ENCODE assay signal across 34 cellular contexts in genomic region chr1:57782357-57782756, GRCh38.
"Had no signal": no experiment of that assay in that cellular context is flagged by ENCODE, and none has a peak within 500 bp of the region (broad histone marks: within the 10 kb centered on the region; RNA-seq: fewer than 3 reads in every experiment).

No MANE protein-coding gene starts in this region.

- FAIRE-seq: astrocyte, bronchial epithelial cell had no signal

- H3K4me1 Mint-ChIP-seq: activated B cell treated with CpG ODN at 0.5 μM for 24 hours; activated CD8-positive, alpha-beta memory T cell treated with anti-CD3 and anti-CD28 coated beads, Interleukin-2, amount 10 ng/mL, durations not matched to agents 7 days and 5 days; activated naive CD4-positive, alpha-beta T cell treated with anti-CD3 and anti-CD28 coated beads, Interleukin-2, amount 50 U/mL, for 24 hours; activated naive CD8-positive, alpha-beta T cell treated with anti-CD3 and anti-CD28 coated beads, Interleukin-2, amount 10 ng/mL, durations not matched to agents 7 days and 5 days; central memory CD8-positive, alpha-beta T cell; endodermal cell; T-helper 17 cell had no signal

- H3K27me3 ChIP-seq: brain microvascular endothelial cell, foreskin keratinocyte, gastroesophageal sphincter had no signal

- H3K9me3 ChIP-seq: gastroesophageal sphincter, heart right ventricle had no signal

- H3K4me1 ChIP-seq: foreskin keratinocyte, gastroesophageal sphincter, heart right ventricle had no signal

- DNase-seq: activated B cell treated with CpG ODN at 0.5 μM for 24 hours; activated CD4-positive, alpha-beta T cell treated with anti-CD3 and anti-CD28 coated beads for 48 hours; activated CD4-positive, alpha-beta T cell treated with anti-CD3 and anti-CD28 coated beads, Interleukin-2, amount 50 U/mL, for 1 hour; activated CD4-positive, alpha-beta T cell treated with anti-CD3 and anti-CD28 coated beads, Interleukin-2, amount 50 U/mL, for 48 hours; activated CD8-positive, alpha-beta memory T cell treated with anti-CD3 and anti-CD28 coated beads, Interleukin-2, amount 10 ng/mL, durations not matched to agents 7 days and 5 days; activated CD8-positive, alpha-beta memory T cell treated with anti-CD3 and anti-CD28 coated beads, Interleukin-2, amount 50 U/mL, for 4 hours; activated CD8-positive, alpha-beta T cell treated with anti-CD3 and anti-CD28 coated beads, Interleukin-2, amount 10 ng/mL, durations not matched to agents 7 days and 5 days; activated effector memory CD4-positive, alpha-beta T cell treated with anti-CD3 and anti-CD28 coated beads, Interleukin-2, amount 50 U/mL, for 16 hours; activated naive CD4-positive, alpha-beta T cell treated with anti-CD3 and anti-CD28 coated beads for 36 hours; activated naive CD8-positive, alpha-beta T cell treated with anti-CD3 and anti-CD28 coated beads, Interleukin-2, amount 10 ng/mL, durations not matched to agents 7 days and 5 days; activated T-cell treated with anti-CD3 and anti-CD28 coated beads, Interleukin-2, amount 50 U/mL, for 1 hour; activated T-cell treated with anti-CD3 and anti-CD28 coated beads, Interleukin-2, amount 50 U/mL, for 48 hours; brain microvascular endothelial cell; dorsolateral prefrontal cortex; effector memory CD4-positive, alpha-beta T cell; endodermal cell; foreskin keratinocyte; heart right ventricle; T-helper 1 cell; T-helper 17 cell; T1000; WERI-Rb-1 had no signal

- H3K9me3 Mint-ChIP-seq: activated B cell treated with CpG ODN at 0.5 μM for 24 hours; activated naive CD4-positive, alpha-beta T cell treated with anti-CD3 and anti-CD28 coated beads for 36 hours; activated naive CD8-positive, alpha-beta T cell treated with anti-CD3 and anti-CD28 coated beads, Interleukin-2, amount 10 ng/mL, durations not matched to agents 7 days and 5 days; activated T-helper 1 cell treated with anti-CD3 and anti-CD28 coated beads, Interleukin-12 subunit alpha, Interleukin-12 subunit beta, Interleukin-2, Interleukin-4 antibody, amounts not matched to agents 30 ng/mL and 10 ng/mL and 1 ng/mL, durations not matched to agents 14 hours and 24 hours and 36 hours; activated T-helper 2 cell treated with anti-CD3 and anti-CD28 coated beads, Interferon-gamma antibody, Interleukin-2, Interleukin-4, amounts not matched to agents 10 μg/mL and 5 μg/mL and 100 μg/mL, durations not matched to agents 14 hours and 24 hours and 36 hours; central memory CD8-positive, alpha-beta T cell; dendritic cell treated with granulocyte-macrophage colony-stimulating factor and Interleukin-4, amounts not matched to agents 40 ng/mL and 50 ng/mL, for 4 days; endodermal cell; T-helper 2 cell treated with Interferon-gamma antibody and Interleukin-4, amounts not matched to agents 5 μg/mL and 100 μg/mL, for 36 hours had no signal

- H3K4me3 Mint-ChIP-seq: activated B cell treated with CpG ODN at 0.5 μM for 24 hours; activated CD8-positive, alpha-beta memory T cell treated with anti-CD3 and anti-CD28 coated beads, Interleukin-2, amount 10 ng/mL, durations not matched to agents 7 days and 5 days; activated CD8-positive, alpha-beta T cell treated with anti-CD3 and anti-CD28 coated beads, Interleukin-2, amount 10 ng/mL, durations not matched to agents 7 days and 5 days; activated naive CD4-positive, alpha-beta T cell treated with anti-CD3 and anti-CD28 coated beads for 36 hours; activated naive CD4-positive, alpha-beta T cell treated with anti-CD3 and anti-CD28 coated beads, Interleukin-2, amount 50 U/mL, for 24 hours; activated naive CD8-positive, alpha-beta T cell treated with anti-CD3 and anti-CD28 coated beads, Interleukin-2, amount 10 ng/mL, durations not matched to agents 7 days and 5 days; activated T-helper 1 cell treated with anti-CD3 and anti-CD28 coated beads, Interleukin-12 subunit alpha, Interleukin-12 subunit beta, Interleukin-2, Interleukin-4 antibody, amounts not matched to agents 30 ng/mL and 10 ng/mL and 1 ng/mL, durations not matched to agents 14 hours and 24 hours and 36 hours; central memory CD8-positive, alpha-beta T cell; dendritic cell treated with granulocyte-macrophage colony-stimulating factor and Interleukin-4, amounts not matched to agents 40 ng/mL and 50 ng/mL, for 4 days; endodermal cell; T-helper 17 cell; T-helper 2 cell treated with Interferon-gamma antibody and Interleukin-4, amounts not matched to agents 5 μg/mL and 100 μg/mL, for 36 hours had no signal

- H3K36me3 Mint-ChIP-seq: activated CD8-positive, alpha-beta memory T cell treated with anti-CD3 and anti-CD28 coated beads, Interleukin-2, amount 10 ng/mL, durations not matched to agents 7 days and 5 days; activated naive CD4-positive, alpha-beta T cell treated with anti-CD3 and anti-CD28 coated beads, Interleukin-2, amount 50 U/mL, for 24 hours; activated naive CD8-positive, alpha-beta T cell treated with anti-CD3 and anti-CD28 coated beads, Interleukin-2, amount 10 ng/mL, durations not matched to agents 7 days and 5 days had no signal

- H3K27ac Mint-ChIP-seq: activated B cell treated with CpG ODN at 0.5 μM for 24 hours; activated CD8-positive, alpha-beta memory T cell treated with anti-CD3 and anti-CD28 coated beads, Interleukin-2, amount 10 ng/mL, durations not matched to agents 7 days and 5 days; activated CD8-positive, alpha-beta T cell treated with anti-CD3 and anti-CD28 coated beads, Interleukin-2, amount 10 ng/mL, durations not matched to agents 7 days and 5 days; activated naive CD4-positive, alpha-beta T cell treated with anti-CD3 and anti-CD28 coated beads for 36 hours; activated naive CD4-positive, alpha-beta T cell treated with anti-CD3 and anti-CD28 coated beads, Interleukin-2, amount 50 U/mL, for 24 hours; activated naive CD8-positive, alpha-beta T cell treated with anti-CD3 and anti-CD28 coated beads, Interleukin-2, amount 10 ng/mL, durations not matched to agents 7 days and 5 days; activated T-helper 1 cell treated with anti-CD3 and anti-CD28 coated beads, Interleukin-12 subunit alpha, Interleukin-12 subunit beta, Interleukin-2, Interleukin-4 antibody, amounts not matched to agents 30 ng/mL and 10 ng/mL and 1 ng/mL, durations not matched to agents 14 hours and 24 hours and 36 hours; activated T-helper 2 cell treated with anti-CD3 and anti-CD28 coated beads, Interferon-gamma antibody, Interleukin-2, Interleukin-4, amounts not matched to agents 10 μg/mL and 5 μg/mL and 100 μg/mL, durations not matched to agents 14 hours and 24 hours and 36 hours; dendritic cell treated with granulocyte-macrophage colony-stimulating factor and Interleukin-4, amounts not matched to agents 40 ng/mL and 50 ng/mL, for 4 days; endodermal cell; T-helper 17 cell; T-helper 2 cell treated with Interferon-gamma antibody and Interleukin-4, amounts not matched to agents 5 μg/mL and 100 μg/mL, for 36 hours had no signal

- H3K27ac ChIP-seq: brain microvascular endothelial cell, coronary artery, dorsolateral prefrontal cortex, foreskin keratinocyte, gastroesophageal sphincter, heart right ventricle, WERI-Rb-1 had no signal

- ATAC-seq: activated CD4-positive, CD25-positive, alpha-beta regulatory T cell treated with anti-CD3 and anti-CD28 coated beads, Interleukin-2, amount 50 U/mL, for 24 hours; activated CD8-positive, alpha-beta memory T cell treated with anti-CD3 and anti-CD28 coated beads, Interleukin-2, amount 10 ng/mL, durations not matched to agents 7 days and 5 days; activated CD8-positive, alpha-beta T cell treated with anti-CD3 and anti-CD28 coated beads, Interleukin-2, amount 10 ng/mL, durations not matched to agents 7 days and 5 days; esophagus mucosa; foreskin keratinocyte; gastroesophageal sphincter; heart right ventricle; T-helper 17 cell had no signal

- H3K36me3 ChIP-seq: brain microvascular endothelial cell, gastroesophageal sphincter, heart right ventricle, WERI-Rb-1 had no signal

- H3K27me3 Mint-ChIP-seq: activated CD8-positive, alpha-beta memory T cell treated with anti-CD3 and anti-CD28 coated beads, Interleukin-2, amount 10 ng/mL, durations not matched to agents 7 days and 5 days; dendritic cell treated with granulocyte-macrophage colony-stimulating factor and Interleukin-4, amounts not matched to agents 40 ng/mL and 50 ng/mL, for 4 days had no signal

- H3K4me3 ChIP-seq: coronary artery, dorsolateral prefrontal cortex, gastroesophageal sphincter, heart right ventricle had no signal
